In the genomic region with DNA sequence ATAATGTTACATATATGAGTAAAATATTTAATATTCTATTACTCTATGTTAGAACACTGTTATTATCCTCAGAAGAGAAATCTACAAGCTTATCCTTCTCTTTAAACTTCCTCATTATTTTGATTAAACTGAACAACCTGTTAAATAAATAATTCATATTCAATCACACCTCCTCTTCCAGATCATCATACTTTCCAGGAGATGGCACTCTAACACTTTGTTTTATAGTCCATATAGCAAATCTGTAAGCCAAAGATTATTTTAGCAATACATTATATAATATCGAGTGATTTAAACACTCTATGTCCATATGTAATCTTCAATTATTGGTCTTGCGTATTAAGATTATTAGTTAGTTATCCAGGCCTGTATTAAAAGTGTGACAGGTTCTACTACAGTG, we compare ENCODE assay signal across 10 cellular contexts.
DNase-seq lines count a peak whose midpoint lies in the region; ATAC-seq and TF ChIP-seq lines count a peak whose summit lies in the region.
"Had no signal": no experiment of that assay in that cellular context is flagged by ENCODE, and none has a peak within 500 bp of the region (broad histone marks: within the 10 kb centered on the region; RNA-seq: fewer than 3 reads in every experiment).

No MANE protein-coding gene starts in this region.

- intact Hi-C loops in HCT116 (cut with micrococcal nuclease): loop anchor here (1.0 to 10.0 kb wide), 4 partner anchors 258 to 1806 kb away; a partner anchor contains a TSS
- intact Hi-C loops in body of pancreas (cut with DNase I): no loop called here

- H3K27ac Mint-ChIP-seq in neural progenitor cell: no peak overlapping the region

- H3K27me3 ChIP-seq in HCT116 (ENCODE audit: insufficient read depth, low read length): no peaks in the 10 kb centered on the region
- H3K27me3 ChIP-seq in body of pancreas: no peaks in the 10 kb centered on the region
- no peaks in the 10 kb centered on the region for H3K27me3 ChIP-seq in neural progenitor cell
- H3K27me3 ChIP-seq: dorsolateral prefrontal cortex had no signal

- H3K9me3 Mint-ChIP-seq in neural progenitor cell: peaks cover 8% of the 10 kb centered on the region

- H3F3A ChIP-seq in neural progenitor cell (ENCODE audit: low read depth): no peaks in the 10 kb centered on the region

- no peaks in the 10 kb centered on the region for H3K36me3 ChIP-seq in HCT116 (ENCODE audit: control insufficient read depth in 1 of 2, insufficient read depth in 2 of 2, low read length in 2 of 2)
- no peaks in the 10 kb centered on the region for H3K36me3 ChIP-seq in body of pancreas (replicated peaks in 1 of 2; ENCODE audit: insufficient read depth in 1 of 2, low read depth in 2 of 2)
- H3K36me3 ChIP-seq in neural progenitor cell: no peaks in the 10 kb centered on the region
- H3K36me3 ChIP-seq: WERI-Rb-1 had no signal

- H3K9me3 ChIP-seq in HCT116 (ENCODE audit: control insufficient read depth in 1 of 2, insufficient read depth in 1 of 2, low read depth in 1 of 2, low read length in 2 of 2) (no peaks in the 10 kb centered on the region), body of pancreas (no peaks in the 10 kb centered on the region), neural progenitor cell (ENCODE audit: low read depth) (no peaks in the 10 kb centered on the region)

- RAD21 ChIA-PET in HCT116 (lab: Charles Lee; ENCODE audit: low non-redundant PET in 1 of 2, low total read pairs in 2 of 2, uncharacterized antibody in 2 of 2, unreplicated experiment in 2 of 2): interaction anchor here in 1 of 2 experiments (1.0 kb wide), 1 partner anchor 258 kb away, joined by 3 read pairs; no protein-coding TSS in a partner anchor

- peak; percentile 76 for TF ChIP-seq RAD21 in HCT116 (IDR thresholded peaks at IDR 0.05; ENCODE audit: low read depth)

- H3K4me1 ChIP-seq in HCT116 (ENCODE audit: control insufficient read depth in 1 of 2, insufficient read depth in 2 of 2, low read length in 2 of 2): no peaks in the 10 kb centered on the region
- no peaks in the 10 kb centered on the region for H3K4me1 ChIP-seq in body of pancreas
- H3K4me1 ChIP-seq in neural progenitor cell: no peaks in the 10 kb centered on the region

- H4K20me1 ChIP-seq in HCT116 (ENCODE audit: insufficient read depth) (no peaks in the 10 kb centered on the region), neural progenitor cell (ENCODE audit: low read depth) (no peaks in the 10 kb centered on the region)

- CTCF ChIA-PET in HCT116 (lab: Charles Lee): interaction anchor here (0.8 to 3.6 kb wide), 3 partner anchors 258 to 1016 kb away, joined by 3 to 13 read pairs (median 9); no protein-coding TSS in a partner anchor

- TF ChIP-seq POLR2A in HCT116 (IDR thresholded peaks at IDR 0.05; ENCODE audit: borderline replicate concordance, extremely low read depth, insufficient read depth, insufficient read length) (no peak), body of pancreas (IDR thresholded peaks at IDR 0.05) (no peak)

- 39 to 50% methylated on average over 2 of the region's 2 CpGs for WGBS in body of pancreas, 2 donors

- no peaks in the 10 kb centered on the region for H3K4me1 Mint-ChIP-seq in neural progenitor cell

- H3K9me2 ChIP-seq in HCT116 (ENCODE audit: insufficient read depth): no peaks in the 10 kb centered on the region

- no peak overlapping the region for H3K4me3 Mint-ChIP-seq in neural progenitor cell

- peak; percentile 27 to 57 (median 56); a peak in 4 of 6 replicates for TF ChIP-seq CTCF in HCT116 (IDR thresholded peaks at IDR 0.05 in 2 of 3, conservative IDR thresholded peaks at IDR 0.05 in 1 of 3; ENCODE audit: borderline replicate concordance in 1 of 3, insufficient read depth in 1 of 3, low read depth in 2 of 3, low read length in 2 of 3)
- peak in 5 of 7 experiments; percentile 21 to 48 (median 28) for TF ChIP-seq CTCF in body of pancreas (IDR thresholded peaks at IDR 0.05)
- TF ChIP-seq CTCF in neural progenitor cell (IDR thresholded peaks at IDR 0.05): peak; percentile 59

- H2AFZ ChIP-seq in HCT116 (ENCODE audit: low read depth, low read length, poor library complexity, severe bottlenecking) (no peak overlapping the region), neural progenitor cell (replicated peaks) (no peak overlapping the region)

- H3K9ac ChIP-seq in HCT116 (ENCODE audit: low read length): no peak overlapping the region
- no peak overlapping the region for H3K9ac ChIP-seq in neural progenitor cell

- ATAC-seq in HCT116: peak; percentile 53
- ATAC-seq in body of pancreas: no peak
- no peak for ATAC-seq in GM21825 (IDR thresholded peaks at IDR 0.05; ENCODE audit: unreplicated experiment)
- ATAC-seq in HG03520 (IDR thresholded peaks at IDR 0.05; ENCODE audit: unreplicated experiment): no peak
- ATAC-seq in HG03135 (IDR thresholded peaks at IDR 0.05; ENCODE audit: unreplicated experiment): no peak

- H3K36me3 Mint-ChIP-seq in neural progenitor cell: no peaks in the 10 kb centered on the region

- DNase-seq in HCT116 (ENCODE audit: low read depth, low spot score) (peak; percentile 26), NCI-H226 (peak; percentile 6), body of pancreas (no peak), neural progenitor cell (ENCODE audit: low spot score) (no peak)
- DNase-seq in stimulated activated CD4-positive, alpha-beta T cell treated with anti-CD3 and anti-CD28 coated beads, Interleukin-4, amount 100 ng/mL, for 1 hour: no peak
- DNase-seq: dorsolateral prefrontal cortex, WERI-Rb-1 had no signal

- no TSS peak for BruUV-seq in HCT116 (replicated peaks; lab: Mats Ljungman, UMichigan)

- POLR2A ChIA-PET in HCT116 (lab: Charles Lee): no interaction called here

- H3K4me2 ChIP-seq in HCT116 (ENCODE audit: low read length) (no peak overlapping the region), neural progenitor cell (no peak overlapping the region)

- no peaks in the 10 kb centered on the region for H3K27me3 Mint-ChIP-seq in neural progenitor cell (ENCODE audit: insufficient read depth, low read depth)

- H3K4me3 ChIP-seq in HCT116 (replicated peaks in 1 of 2; ENCODE audit: low read depth in 1 of 2, low read length in 2 of 2) (no peak overlapping the region), body of pancreas (no peak overlapping the region), neural progenitor cell (no peak overlapping the region)
- H3K4me3 ChIP-seq: dorsolateral prefrontal cortex had no signal

- no peaks in the 10 kb centered on the region for H3K79me2 ChIP-seq in HCT116 (ENCODE audit: insufficient read depth, low read length)
- no peaks in the 10 kb centered on the region for H3K79me2 ChIP-seq in neural progenitor cell (ENCODE audit: low read depth)

- no peak overlapping the region for H3K27ac ChIP-seq in HCT116 (ENCODE audit: low read depth, low read length)
- no peak overlapping the region for H3K27ac ChIP-seq in body of pancreas
- no peak overlapping the region for H3K27ac ChIP-seq in neural progenitor cell
- H3K27ac ChIP-seq: dorsolateral prefrontal cortex, WERI-Rb-1 had no signal

TF ChIP-seq in HCT116, 20 proteins besides CTCF, POLR2A, EP300 and RAD21 (continues in another document):
- TF ChIP-seq, protein P1, sequence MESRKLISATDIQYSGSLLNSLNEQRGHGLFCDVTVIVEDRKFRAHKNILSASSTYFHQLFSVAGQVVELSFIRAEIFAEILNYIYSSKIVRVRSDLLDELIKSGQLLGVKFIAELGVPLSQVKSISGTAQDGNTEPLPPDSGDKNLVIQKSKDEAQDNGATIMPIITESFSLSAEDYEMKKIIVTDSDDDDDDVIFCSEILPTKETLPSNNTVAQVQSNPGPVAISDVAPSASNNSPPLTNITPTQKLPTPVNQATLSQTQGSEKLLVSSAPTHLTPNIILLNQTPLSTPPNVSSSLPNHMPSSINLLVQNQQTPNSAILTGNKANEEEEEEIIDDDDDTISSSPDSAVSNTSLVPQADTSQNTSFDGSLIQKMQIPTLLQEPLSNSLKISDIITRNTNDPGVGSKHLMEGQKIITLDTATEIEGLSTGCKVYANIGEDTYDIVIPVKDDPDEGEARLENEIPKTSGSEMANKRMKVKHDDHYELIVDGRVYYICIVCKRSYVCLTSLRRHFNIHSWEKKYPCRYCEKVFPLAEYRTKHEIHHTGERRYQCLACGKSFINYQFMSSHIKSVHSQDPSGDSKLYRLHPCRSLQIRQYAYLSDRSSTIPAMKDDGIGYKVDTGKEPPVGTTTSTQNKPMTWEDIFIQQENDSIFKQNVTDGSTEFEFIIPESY (IDR thresholded peaks at IDR 0.05; ENCODE audit: extremely low read depth, insufficient replicate concordance, low read length): no peak
- TF ChIP-seq FOSL1 (IDR thresholded peaks at IDR 0.05; ENCODE audit: low read depth) (no peak), SIN3A (IDR thresholded peaks at IDR 0.05; ENCODE audit: low read depth) (no peak), SP1 (IDR thresholded peaks at IDR 0.05; ENCODE audit: low read depth) (no peak), ZFX (IDR thresholded peaks at IDR 0.05) (no peak), SRF (IDR thresholded peaks at IDR 0.05; ENCODE audit: low read depth) (no peak), YY1 (IDR thresholded peaks at IDR 0.05; ENCODE audit: extremely low read depth, insufficient replicate concordance, low read depth, low read length) (no peak)
- TF ChIP-seq, protein P2, sequence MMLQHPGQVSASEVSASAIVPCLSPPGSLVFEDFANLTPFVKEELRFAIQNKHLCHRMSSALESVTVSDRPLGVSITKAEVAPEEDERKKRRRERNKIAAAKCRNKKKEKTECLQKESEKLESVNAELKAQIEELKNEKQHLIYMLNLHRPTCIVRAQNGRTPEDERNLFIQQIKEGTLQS (IDR thresholded peaks at IDR 0.05): no peak

Comparison
In these comparisons a context has a peak if more than half of its experiments do, and no peak if none do; other contexts are left out.
1. DNase-seq: peak in HCT116 (single experiment) and NCI-H226 (single experiment); none in body of pancreas (0 of 4), neural progenitor cell (single experiment) and stimulated activated CD4-positive, alpha-beta T cell treated with anti-CD3 and anti-CD28 coated beads, Interleukin-4, amount 100 ng/mL, for 1 hour (single experiment).
2. Peak in every context shown above with its lines, with median percentiles within 50 percentile points of each other: CTCF ChIP-seq.